Comparison of ENCODE assay signal across 8 cellular contexts in genomic region chr13:78659450-78660110, GRCh38. TPM values are rescaled to one million over a fixed set of nuclear protein-coding genes. Genes with fewer than 3 reads are reported as not detected.
A peak's percentile ranks its signal among the peaks of the same experiment; 100 is the strongest.
DNase-seq lines count a peak whose midpoint lies in the region; ATAC-seq and TF ChIP-seq lines count a peak whose summit lies in the region.

No MANE protein-coding gene starts in this region.

- H3K9ac ChIP-seq in ES-I3 (ENCODE audit: low read depth, low read length) (peak overlapping the region; percentile 66), fibroblast of lung (ENCODE audit: insufficient read depth, low read length) (peak overlapping the region; percentile 88)

- H3K36me3 ChIP-seq in ES-I3 (ENCODE audit: insufficient read depth, low read length) = no peaks in the 10 kb centered on the region
- H3K36me3 ChIP-seq in fibroblast of lung (ENCODE audit: control insufficient read depth, insufficient read depth, low read length) = no peaks in the 10 kb centered on the region
- peaks cover 3% of the 10 kb centered on the region for H3K36me3 ChIP-seq in neutrophil

- H3K27me3 ChIP-seq in fibroblast of lung (ENCODE audit: control insufficient read depth, insufficient read depth, low read length) = no peaks in the 10 kb centered on the region
- H3K27me3 ChIP-seq in neutrophil = peaks cover 9% of the 10 kb centered on the region

- no peak for TF ChIP-seq CTCF in fibroblast of lung (conservative IDR thresholded peaks at IDR 0.05 in 1 of 2, IDR thresholded peaks at IDR 0.05 in 1 of 2; ENCODE audit: low read depth in 1 of 2, low read length in 2 of 2)
- TF ChIP-seq CTCF in neutrophil (IDR thresholded peaks at IDR 0.05) = no peak

- H3K27ac ChIP-seq in fibroblast of lung (ENCODE audit: insufficient read depth, low read length) = peak overlapping the region; percentile 89
- no peak overlapping the region for H3K27ac ChIP-seq in neutrophil

- H3K79me2 ChIP-seq in fibroblast of lung (ENCODE audit: control insufficient read depth, insufficient read depth, low read length) = peaks cover 37% of the 10 kb centered on the region

- no peaks in the 10 kb centered on the region for H3K9me3 ChIP-seq in ES-I3 (ENCODE audit: control insufficient read depth, insufficient read depth, low read length)
- H3K9me3 ChIP-seq in fibroblast of lung (ENCODE audit: control insufficient read depth, insufficient read depth, low read depth, low read length) = no peaks in the 10 kb centered on the region
- no peaks in the 10 kb centered on the region for H3K9me3 ChIP-seq in neutrophil

- H3K4me2 ChIP-seq in fibroblast of lung (ENCODE audit: extremely low read depth, insufficient read depth, low read length) = peak overlapping the region; percentile 77

- H3K4me1 ChIP-seq in ES-I3 (ENCODE audit: insufficient read depth, low read length) = no peaks in the 10 kb centered on the region
- no peaks in the 10 kb centered on the region for H3K4me1 ChIP-seq in fibroblast of lung (ENCODE audit: control insufficient read depth, extremely low read depth, insufficient read depth, low read length)
- peaks cover 20 to 23% of the 10 kb centered on the region in 2 experiments for H3K4me1 ChIP-seq in neutrophil (ENCODE audit: control insufficient read depth in 1 of 2, insufficient read depth in 1 of 2, low read depth in 1 of 2, low read length in 1 of 2)

- H4K20me1 ChIP-seq in fibroblast of lung (ENCODE audit: control insufficient read depth, extremely low read depth, insufficient read depth, low read length) = no peaks in the 10 kb centered on the region

- ATAC-seq in GM18909 (IDR thresholded peaks at IDR 0.05; ENCODE audit: poor library complexity, unreplicated experiment) (no peak), HG03342 (IDR thresholded peaks at IDR 0.05; ENCODE audit: unreplicated experiment) (no peak)

- H2AFZ ChIP-seq in fibroblast of lung (ENCODE audit: low read length) = peak overlapping the region; percentile 88

- H3K4me3 ChIP-seq in fibroblast of lung (replicated peaks in 1 of 4; ENCODE audit: control extremely low read depth in 1 of 4, insufficient read depth in 1 of 4, low read depth in 3 of 4, low read length in 4 of 4) (peak overlapping the region; percentile 80 to 97 (median 96)), neutrophil (ENCODE audit: low read depth in 1 of 2, low read length in 1 of 2) (peak overlapping the region; percentile 74 to 83)

- peak; percentile 8 for DNase-seq in SK-N-DZ (ENCODE audit: low spot score)
- DNase-seq in fibroblast of lung (ENCODE audit: low read depth in 2 of 2) = no peak
- DNase-seq in stimulated activated CD4-positive, alpha-beta T cell treated with anti-CD3 and anti-CD28 coated beads, Interleukin-4, amount 100 ng/mL, for 4 hours = no peak
- DNase-seq in SIG-M5 (lab: John Stamatoyannopoulos, UW) = no peak

RNA-seq across cellular contexts. Expression of gene OBI1, which starts 0.6 kb away (rescaled TPM):
- polyA plus RNA-seq in SK-N-DZ (2014; cell fraction: cytosol; rRNA removed) = 13.4 and 17.1 TPM in 2 replicates
- 10.1 and 12.2 TPM in 2 replicates for polyA plus RNA-seq in SK-N-DZ (2014; cell fraction: nucleus; rRNA removed)
- 11.4 and 12.3 TPM in 2 replicates for total RNA-seq in fibroblast of lung
- 10.2 and 10.7 TPM in 2 replicates for polyA plus RNA-seq in fibroblast of lung
- 6.9 and 8.0 TPM in 2 replicates for polyA plus RNA-seq in fibroblast of lung (2012)
- 2.8 and 3.1 TPM in 2 replicates for polyA minus RNA-seq in fibroblast of lung (ENCODE audit: low replicate concordance)

RNA-seq across cellular contexts. Expression of gene POU4F1, which starts 56.2 kb away (rescaled TPM):
- 0.02 and 0.18 TPM in 2 replicates for polyA plus RNA-seq in SK-N-DZ (2014; cell fraction: cytosol; rRNA removed)
- polyA plus RNA-seq in SK-N-DZ (2014; cell fraction: nucleus; rRNA removed) = 0.40 and 0.51 TPM in 2 replicates
- not detected in 2 replicates for total RNA-seq in fibroblast of lung
- polyA plus RNA-seq in fibroblast of lung = not detected in 2 replicates
- polyA plus RNA-seq in fibroblast of lung (2012) = not detected in 2 replicates
- not detected in 2 replicates for polyA minus RNA-seq in fibroblast of lung (ENCODE audit: low replicate concordance)
